1 cellular context compared by ENCODE assay signal in the genomic region with DNA sequence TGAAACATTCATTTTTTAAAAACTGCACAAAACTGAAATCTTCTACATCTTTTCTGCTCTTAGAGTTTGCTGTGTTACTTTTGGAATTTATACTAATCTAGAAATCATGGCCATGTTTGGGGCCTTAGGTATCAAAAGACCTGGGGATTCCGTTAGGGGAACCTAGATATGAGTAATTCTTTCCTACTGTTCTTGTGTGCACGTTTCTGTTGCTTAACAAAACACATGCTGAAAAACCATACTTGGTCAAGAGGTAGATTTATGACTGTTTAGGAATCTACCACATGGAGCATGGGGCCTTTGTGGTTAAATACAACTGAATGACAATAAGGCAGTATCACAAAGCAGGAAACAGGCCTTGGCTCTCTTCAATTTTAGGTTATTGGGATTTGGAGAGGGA.
TF ChIP-seq lines count a peak whose summit lies in the region.

No MANE protein-coding gene starts in this region.

TF ChIP-seq in GM12878, 131 proteins besides CTCF, POLR2A, EP300 and RAD21 (continued from another document):
- TF ChIP-seq BCL3 (IDR thresholded peaks at IDR 0.05; ENCODE audit: borderline replicate concordance, insufficient read depth, low read depth, low read length, poor library complexity, severe bottlenecking) (peak; percentile 13), PML (IDR thresholded peaks at IDR 0.05; ENCODE audit: low read length) (0 out of 2 replicates have a peak, but pooled peaks have one; percentile 74), JUNB (IDR thresholded peaks at IDR 0.05) (peak; percentile 97), ZNF384 (IDR thresholded peaks at IDR 0.05; ENCODE audit: borderline replicate concordance, low read depth, low read length) (no peak), BRCA1 (IDR thresholded peaks at IDR 0.05; ENCODE audit: low read depth, low read length) (no peak), FOXM1 (IDR thresholded peaks at IDR 0.05; ENCODE audit: low read depth, low read length) (peak; percentile 94), CHD4 (IDR thresholded peaks at IDR 0.05) (no peak), SRF (IDR thresholded peaks at IDR 0.05; ENCODE audit: low read depth in 2 of 2, low read length in 2 of 2) (peak in 1 of 2 experiments; percentile 79; a peak in 2 of 4 replicates), RFX5 (IDR thresholded peaks at IDR 0.05; ENCODE audit: low read depth, low read length) (no peak), RELB (IDR thresholded peaks at IDR 0.05; ENCODE audit: low read depth) (peak; percentile 86; the same call in 1 of the 2 replicates), SIN3A (IDR thresholded peaks at IDR 0.05; ENCODE audit: low read depth, low read length) (no peak), DPF2 (IDR thresholded peaks at IDR 0.05) (peak; percentile 55), KAT2A (conservative IDR thresholded peaks at IDR 0.05; ENCODE audit: control insufficient read depth, low read depth, low read length) (no peak), TCF7 (IDR thresholded peaks at IDR 0.05; ENCODE audit: borderline replicate concordance) (peak; percentile 60), ZNF217 (IDR thresholded peaks at IDR 0.05) (peak; percentile 36; the same call in 1 of the 2 replicates), MAX (IDR thresholded peaks at IDR 0.05; ENCODE audit: low read depth, low read length) (no peak), ZBED1 (IDR thresholded peaks at IDR 0.05; ENCODE audit: borderline replicate concordance) (peak; percentile 81), EED (IDR thresholded peaks at IDR 0.05; ENCODE audit: low read depth) (peak; percentile 96)
- TF ChIP-seq, protein P1, sequence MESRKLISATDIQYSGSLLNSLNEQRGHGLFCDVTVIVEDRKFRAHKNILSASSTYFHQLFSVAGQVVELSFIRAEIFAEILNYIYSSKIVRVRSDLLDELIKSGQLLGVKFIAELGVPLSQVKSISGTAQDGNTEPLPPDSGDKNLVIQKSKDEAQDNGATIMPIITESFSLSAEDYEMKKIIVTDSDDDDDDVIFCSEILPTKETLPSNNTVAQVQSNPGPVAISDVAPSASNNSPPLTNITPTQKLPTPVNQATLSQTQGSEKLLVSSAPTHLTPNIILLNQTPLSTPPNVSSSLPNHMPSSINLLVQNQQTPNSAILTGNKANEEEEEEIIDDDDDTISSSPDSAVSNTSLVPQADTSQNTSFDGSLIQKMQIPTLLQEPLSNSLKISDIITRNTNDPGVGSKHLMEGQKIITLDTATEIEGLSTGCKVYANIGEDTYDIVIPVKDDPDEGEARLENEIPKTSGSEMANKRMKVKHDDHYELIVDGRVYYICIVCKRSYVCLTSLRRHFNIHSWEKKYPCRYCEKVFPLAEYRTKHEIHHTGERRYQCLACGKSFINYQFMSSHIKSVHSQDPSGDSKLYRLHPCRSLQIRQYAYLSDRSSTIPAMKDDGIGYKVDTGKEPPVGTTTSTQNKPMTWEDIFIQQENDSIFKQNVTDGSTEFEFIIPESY (IDR thresholded peaks at IDR 0.05) = no peak
- TF ChIP-seq, protein P2, sequence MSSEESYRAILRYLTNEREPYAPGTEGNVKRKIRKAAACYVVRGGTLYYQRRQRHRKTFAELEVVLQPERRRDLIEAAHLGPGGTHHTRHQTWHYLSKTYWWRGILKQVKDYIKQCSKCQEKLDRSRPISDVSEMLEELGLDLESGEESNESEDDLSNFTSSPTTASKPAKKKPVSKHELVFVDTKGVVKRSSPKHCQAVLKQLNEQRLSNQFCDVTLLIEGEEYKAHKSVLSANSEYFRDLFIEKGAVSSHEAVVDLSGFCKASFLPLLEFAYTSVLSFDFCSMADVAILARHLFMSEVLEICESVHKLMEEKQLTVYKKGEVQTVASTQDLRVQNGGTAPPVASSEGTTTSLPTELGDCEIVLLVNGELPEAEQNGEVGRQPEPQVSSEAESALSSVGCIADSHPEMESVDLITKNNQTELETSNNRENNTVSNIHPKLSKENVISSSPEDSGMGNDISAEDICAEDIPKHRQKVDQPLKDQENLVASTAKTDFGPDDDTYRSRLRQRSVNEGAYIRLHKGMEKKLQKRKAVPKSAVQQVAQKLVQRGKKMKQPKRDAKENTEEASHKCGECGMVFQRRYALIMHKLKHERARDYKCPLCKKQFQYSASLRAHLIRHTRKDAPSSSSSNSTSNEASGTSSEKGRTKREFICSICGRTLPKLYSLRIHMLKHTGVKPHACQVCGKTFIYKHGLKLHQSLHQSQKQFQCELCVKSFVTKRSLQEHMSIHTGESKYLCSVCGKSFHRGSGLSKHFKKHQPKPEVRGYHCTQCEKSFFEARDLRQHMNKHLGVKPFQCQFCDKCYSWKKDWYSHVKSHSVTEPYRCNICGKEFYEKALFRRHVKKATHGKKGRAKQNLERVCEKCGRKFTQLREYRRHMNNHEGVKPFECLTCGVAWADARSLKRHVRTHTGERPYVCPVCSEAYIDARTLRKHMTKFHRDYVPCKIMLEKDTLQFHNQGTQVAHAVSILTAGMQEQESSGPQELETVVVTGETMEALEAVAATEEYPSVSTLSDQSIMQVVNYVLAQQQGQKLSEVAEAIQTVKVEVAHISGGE (CRISPR knock-in tag; IDR thresholded peaks at IDR 0.05) = no peak
- TF ChIP-seq, protein P3, sequence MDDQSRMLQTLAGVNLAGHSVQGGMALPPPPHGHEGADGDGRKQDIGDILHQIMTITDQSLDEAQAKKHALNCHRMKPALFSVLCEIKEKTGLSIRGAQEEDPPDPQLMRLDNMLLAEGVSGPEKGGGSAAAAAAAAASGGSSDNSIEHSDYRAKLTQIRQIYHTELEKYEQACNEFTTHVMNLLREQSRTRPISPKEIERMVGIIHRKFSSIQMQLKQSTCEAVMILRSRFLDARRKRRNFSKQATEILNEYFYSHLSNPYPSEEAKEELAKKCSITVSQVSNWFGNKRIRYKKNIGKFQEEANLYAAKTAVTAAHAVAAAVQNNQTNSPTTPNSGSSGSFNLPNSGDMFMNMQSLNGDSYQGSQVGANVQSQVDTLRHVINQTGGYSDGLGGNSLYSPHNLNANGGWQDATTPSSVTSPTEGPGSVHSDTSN (IDR thresholded peaks at IDR 0.05; ENCODE audit: insufficient replicate concordance, low read depth, low read length) = no peak
TF ChIP-seq in GM12878: peak in this region for 34.
